16 cellular contexts compared by ENCODE assay signal in genomic region chr11:2796091-2796490, GRCh38.
DNase-seq lines count a peak whose midpoint lies in the region; ATAC-seq and TF ChIP-seq lines count a peak whose summit lies in the region.
"Had no signal": no experiment of that assay in that cellular context is flagged by ENCODE, and none has a peak within 500 bp of the region (broad histone marks: within the 10 kb centered on the region; RNA-seq: fewer than 3 reads in every experiment).

No MANE protein-coding gene starts in this region.

- no peak overlapping the region for H2AK5ac ChIP-seq in H9 (ENCODE audit: insufficient read length, low read length)

- H3K27ac ChIP-seq in aorta (ENCODE audit: low read depth in 1 of 2, low read length in 2 of 2) (no peak overlapping the region), H9 (ENCODE audit: insufficient read length, low read depth, low read length) (no peak overlapping the region)
- H3K27ac ChIP-seq: heart right ventricle, tibial nerve had no signal

- H3K27ac Mint-ChIP-seq in osteocyte (ENCODE audit: unreplicated experiment) (no peak overlapping the region), H9 (no peak overlapping the region)
- H3K27ac Mint-ChIP-seq in activated CD8-positive, alpha-beta T cell treated with anti-CD3 and anti-CD28 coated beads, Interleukin-2, amount 10 ng/mL, durations not matched to agents 7 days and 5 days = no peak overlapping the region
- H3K27ac Mint-ChIP-seq: naive thymus-derived CD8-positive, alpha-beta T cell had no signal

- H3K14ac ChIP-seq in H9 (ENCODE audit: insufficient read depth, low read length) = no peak overlapping the region

- H2AFZ ChIP-seq in H9 (ENCODE audit: low read length) = no peak overlapping the region

- 89 to 91% methylated on average over 15 of the region's 15 CpGs for WGBS in aorta, 2 donors
- WGBS in H9 (ENCODE audit: extremely low coverage, insufficient read length, low lambda C conversion rate) = no CpG with 5 or more reads among the region's 15 CpGs

- H3K9me3 ChIP-seq in aorta (ENCODE audit: control insufficient read depth, low read length) (no peaks in the 10 kb centered on the region), H9 (ENCODE audit: control insufficient read depth, low read depth, low read length) (no peaks in the 10 kb centered on the region)
- H3K9me3 ChIP-seq: heart right ventricle had no signal

- no peaks in the 10 kb centered on the region for H3K36me3 Mint-ChIP-seq in osteocyte (ENCODE audit: unreplicated experiment)
- no peaks in the 10 kb centered on the region for H3K36me3 Mint-ChIP-seq in activated CD8-positive, alpha-beta T cell treated with anti-CD3 and anti-CD28 coated beads, Interleukin-2, amount 10 ng/mL, durations not matched to agents 7 days and 5 days (ENCODE audit: low read depth)
- H3K36me3 Mint-ChIP-seq in H9 (ENCODE audit: insufficient read depth in 1 of 3, low read depth in 3 of 3) = peaks cover 0 to 9% (median 6%) of the 10 kb centered on the region in 3 experiments; a peak in 5 of 7 replicates

- H3K4me1 Mint-ChIP-seq in osteocyte (ENCODE audit: unreplicated experiment) (no peaks in the 10 kb centered on the region), H9 (peaks cover 3 to 6% of the 10 kb centered on the region in 2 experiments)
- H3K4me1 Mint-ChIP-seq in activated CD8-positive, alpha-beta T cell treated with anti-CD3 and anti-CD28 coated beads, Interleukin-2, amount 10 ng/mL, durations not matched to agents 7 days and 5 days (ENCODE audit: low read depth) = peaks cover 2% of the 10 kb centered on the region

- peaks cover 9% of the 10 kb centered on the region for H3K9me3 Mint-ChIP-seq in osteocyte (ENCODE audit: unreplicated experiment)
- no peaks in the 10 kb centered on the region for H3K9me3 Mint-ChIP-seq in activated CD8-positive, alpha-beta T cell treated with anti-CD3 and anti-CD28 coated beads, Interleukin-2, amount 10 ng/mL, durations not matched to agents 7 days and 5 days (ENCODE audit: insufficient read depth)
- H3K9me3 Mint-ChIP-seq in H9 = peaks cover 9 to 10% of the 10 kb centered on the region in 2 experiments
- H3K9me3 Mint-ChIP-seq: naive thymus-derived CD8-positive, alpha-beta T cell had no signal

- no peaks in the 10 kb centered on the region for H3K27me3 ChIP-seq in aorta (ENCODE audit: control insufficient read depth in 1 of 2, insufficient read depth in 2 of 2, low read length in 1 of 2)
- no peaks in the 10 kb centered on the region for H3K27me3 ChIP-seq in H9 (ENCODE audit: insufficient read depth, low read length)
- H3K27me3 ChIP-seq: tibial nerve had no signal

- no peak overlapping the region for H3K9ac ChIP-seq in H9 (ENCODE audit: extremely low read depth, insufficient read length, low read length)

- no peak overlapping the region for H2BK20ac ChIP-seq in H9 (ENCODE audit: low read depth, low read length, poor library complexity, severe bottlenecking)

- H4K8ac ChIP-seq in H9 (replicated peaks; ENCODE audit: insufficient read length, low read depth, low read length) = no peak overlapping the region

- no peak overlapping the region for H4K5ac ChIP-seq in H9 (ENCODE audit: insufficient read length, low read depth, low read length)

- CTCF ChIA-PET in activated CD8-positive, alpha-beta T cell treated with anti-CD3 and anti-CD28 coated beads, Interleukin-2, amount 10 ng/mL, durations not matched to agents 7 days and 5 days (lab: Charles Lee) = no interaction called here

- H3K4me3 Mint-ChIP-seq in osteocyte (ENCODE audit: unreplicated experiment) (no peak overlapping the region), H9 (no peak overlapping the region)
- no peak overlapping the region for H3K4me3 Mint-ChIP-seq in activated CD8-positive, alpha-beta T cell treated with anti-CD3 and anti-CD28 coated beads, Interleukin-2, amount 10 ng/mL, durations not matched to agents 7 days and 5 days
- H3K4me3 Mint-ChIP-seq: naive thymus-derived CD8-positive, alpha-beta T cell had no signal

- no peak overlapping the region for H3T11ph ChIP-seq in H9 (ENCODE audit: low read length)

- no peaks in the 10 kb centered on the region for H3K23me2 ChIP-seq in H9 (ENCODE audit: insufficient read length, low read depth, low read length, poor library complexity, severe bottlenecking)

- intact Hi-C loops in left ventricle myocardium superior (cut with micrococcal nuclease) = no loop called here
- intact Hi-C loops in aorta (cut with DNase I) = no loop called here

- H2BK5ac ChIP-seq in H9 (ENCODE audit: insufficient read length, low read length) = no peak overlapping the region

- no peak overlapping the region for H3K4me3 ChIP-seq in aorta (ENCODE audit: low read length in 2 of 2)
- H3K4me3 ChIP-seq: heart right ventricle, tibial nerve had no signal

- H3K23ac ChIP-seq in H9 (ENCODE audit: insufficient read length, low read depth, low read length) = no peak overlapping the region

- H3K79me1 ChIP-seq in H9 (ENCODE audit: insufficient read depth, low read depth, low read length, poor library complexity, severe bottlenecking) = no peaks in the 10 kb centered on the region

- H3K4me1 ChIP-seq in aorta (ENCODE audit: control insufficient read depth in 1 of 2, insufficient read depth in 2 of 2, low read length in 2 of 2) (no peaks in the 10 kb centered on the region), H9 (ENCODE audit: insufficient read depth, low read length) (no peaks in the 10 kb centered on the region)

- no peaks in the 10 kb centered on the region for H4K20me1 ChIP-seq in H9 (ENCODE audit: control insufficient read depth, insufficient read depth, insufficient read length)

- no peak overlapping the region for H3K4me2 ChIP-seq in H9 (ENCODE audit: insufficient read depth, insufficient read length, low read length)

- no peaks in the 10 kb centered on the region for H3K36me3 ChIP-seq in aorta (ENCODE audit: control insufficient read depth in 1 of 2, insufficient read depth in 2 of 2, low read length in 1 of 2)
- H3K36me3 ChIP-seq: heart right ventricle, tibial nerve had no signal

- H3K27me3 Mint-ChIP-seq in osteocyte (ENCODE audit: unreplicated experiment) (peaks cover 16% of the 10 kb centered on the region), H9 (ENCODE audit: low read depth) (peaks cover 86% of the 10 kb centered on the region)
- no peaks in the 10 kb centered on the region for H3K27me3 Mint-ChIP-seq in activated CD8-positive, alpha-beta T cell treated with anti-CD3 and anti-CD28 coated beads, Interleukin-2, amount 10 ng/mL, durations not matched to agents 7 days and 5 days (ENCODE audit: low read depth)
- H3K27me3 Mint-ChIP-seq: naive thymus-derived CD8-positive, alpha-beta T cell had no signal

- no peak overlapping the region for H3K18ac ChIP-seq in H9 (ENCODE audit: insufficient read length, low read depth, low read length)

- ATAC-seq in left ventricle myocardium superior (no peak), aorta (ENCODE audit: low FRiP score) (no peak), HG03135 (IDR thresholded peaks at IDR 0.05; ENCODE audit: unreplicated experiment) (no peak)
- ATAC-seq in activated CD8-positive, alpha-beta T cell treated with anti-CD3 and anti-CD28 coated beads, Interleukin-2, amount 10 ng/mL, durations not matched to agents 7 days and 5 days = no peak
- ATAC-seq: heart right ventricle; naive thymus-derived CD8-positive, alpha-beta T cell had no signal

- TF ChIP-seq CTCF in osteocyte (IDR thresholded peaks at IDR 0.05) (no peak), H9 (conservative IDR thresholded peaks at IDR 0.05) (no peak)

- no peak overlapping the region for H3K4ac ChIP-seq in H9 (ENCODE audit: low read depth, low read length)

- no peak overlapping the region for H2BK15ac ChIP-seq in H9 (ENCODE audit: low read depth, low read length)

- H4K91ac ChIP-seq in H9 (ENCODE audit: insufficient read length, low read depth, low read length) = no peak overlapping the region

- H3K79me2 ChIP-seq in H9 (ENCODE audit: insufficient read depth, low read length) = no peaks in the 10 kb centered on the region

- POLR2A ChIA-PET in activated CD8-positive, alpha-beta T cell treated with anti-CD3 and anti-CD28 coated beads, Interleukin-2, amount 10 ng/mL, durations not matched to agents 7 days and 5 days (lab: Charles Lee) = no interaction called here

- DNase-seq in activated gamma-delta T cell treated with Interleukin-2 at 50 U/mL for 16 hours = peak; percentile 2
- no peak for DNase-seq in activated gamma-delta T cell (lab: John Stamatoyannopoulos, UW)
- peak; percentile 23 for DNase-seq in left ventricle myocardium superior
- peak; percentile 83 for DNase-seq in osteocyte (ENCODE audit: extremely low spot score, unreplicated experiment)
- peak; percentile 24 to 52 for DNase-seq in aorta
- no peak for DNase-seq in activated CD8-positive, alpha-beta T cell treated with anti-CD3 and anti-CD28 coated beads, Interleukin-2, amount 10 ng/mL, durations not matched to agents 7 days and 5 days
- DNase-seq in H9 = no peak
- DNase-seq: activated naive CD4-positive, alpha-beta T cell treated with Interleukin-2 at 50 U/mL for 16 hours; Calu3; mesenchymal stem cell; NCI-H1417; stimulated activated naive CD4-positive, alpha-beta T cell had no signal

- no peak overlapping the region for H3K56ac ChIP-seq in H9 (ENCODE audit: insufficient read length, low read depth, low read length)

- H2BK120ac ChIP-seq in H9 (ENCODE audit: low read depth, low read length, poor library complexity, severe bottlenecking) = no peak overlapping the region

- no peak overlapping the region for H2BK12ac ChIP-seq in H9 (ENCODE audit: insufficient read length, low read depth, low read length)

Comparison
In these comparisons a context has a peak if more than half of its experiments do, and no peak if none do; other contexts are left out.
1. DNase-seq: peak in activated gamma-delta T cell treated with Interleukin-2 at 50 U/mL for 16 hours (single experiment), left ventricle myocardium superior (single experiment), osteocyte (single experiment) and aorta (2 of 2); none in activated gamma-delta T cell (single experiment), activated CD8-positive, alpha-beta T cell treated with anti-CD3 and anti-CD28 coated beads, Interleukin-2, amount 10 ng/mL, durations not matched to agents 7 days and 5 days (single experiment) and H9 (single experiment).